In the genomic region with DNA sequence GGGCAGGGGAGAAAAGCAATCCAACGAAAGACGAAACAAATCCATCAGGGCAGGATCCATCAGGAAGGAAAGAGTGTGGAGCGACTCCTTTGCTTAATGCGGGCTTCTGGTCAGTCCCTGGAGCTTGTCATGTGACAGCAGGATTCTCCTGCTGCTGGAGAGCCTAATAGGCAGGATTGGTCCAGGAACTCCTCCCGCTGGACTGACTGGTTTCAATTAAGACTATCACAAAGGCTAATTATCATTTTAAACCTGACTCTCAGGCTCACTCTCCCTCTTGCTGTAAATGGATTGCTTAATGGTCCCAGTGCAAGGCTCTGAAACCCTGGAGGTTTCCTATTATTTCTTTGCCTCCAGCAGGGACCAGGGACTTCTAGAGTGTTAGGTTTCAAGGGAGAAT, we compare ENCODE assay signal across 22 cellular contexts.
"Had no signal": no experiment of that assay in that cellular context is flagged by ENCODE, and none has a peak within 500 bp of the region (broad histone marks: within the 10 kb centered on the region; RNA-seq: fewer than 3 reads in every experiment).

No MANE protein-coding gene starts in this region.

- H3K4me3 Mint-ChIP-seq: activated CD4-positive, alpha-beta T cell treated with anti-CD3 and anti-CD28 coated beads, Interleukin-2, amount 10 ng/mL, durations not matched to agents 7 days and 5 days; central memory CD8-positive, alpha-beta T cell; mesothelial cell of epicardium; natural killer cell treated with Interleukin-12 subunit alpha and Interleukin-12 subunit beta and Interleukin-15 and Interleukin-18, amount 100 ng/mL, for 72 hours; stimulated activated effector memory CD8-positive, alpha-beta T cell treated with anti-CD3 and anti-CD28 coated beads, Interleukin-12 subunit alpha, Interleukin-12 subunit beta, amount 100 ng/mL, for 72 hours had no signal

- H3K36me3 ChIP-seq: colonic mucosa, esophagus squamous epithelium, sigmoid colon, stomach had no signal

- H3K27ac ChIP-seq: colonic mucosa, esophagus squamous epithelium, hepatocyte, sigmoid colon, stomach had no signal

- H3K36me3 Mint-ChIP-seq: mesothelial cell of epicardium; natural killer cell treated with Interleukin-12 subunit alpha and Interleukin-12 subunit beta and Interleukin-15 and Interleukin-18, amount 100 ng/mL, for 72 hours; stimulated activated effector memory CD8-positive, alpha-beta T cell treated with anti-CD3 and anti-CD28 coated beads, Interleukin-12 subunit alpha, Interleukin-12 subunit beta, amount 100 ng/mL, for 72 hours had no signal

- H3K4me3 ChIP-seq: colonic mucosa, esophagus squamous epithelium, hepatocyte, sigmoid colon, stomach had no signal

- H3K4me1 ChIP-seq: colonic mucosa, esophagus squamous epithelium, sigmoid colon, stomach had no signal

- H3K27ac Mint-ChIP-seq: activated CD4-positive, alpha-beta T cell treated with anti-CD3 and anti-CD28 coated beads, Interleukin-2, amount 10 ng/mL, durations not matched to agents 7 days and 5 days; mesothelial cell of epicardium; natural killer cell treated with Interleukin-12 subunit alpha and Interleukin-12 subunit beta and Interleukin-15 and Interleukin-18, amount 100 ng/mL, for 72 hours; stimulated activated effector memory CD8-positive, alpha-beta T cell treated with anti-CD3 and anti-CD28 coated beads, Interleukin-12 subunit alpha, Interleukin-12 subunit beta, amount 100 ng/mL, for 72 hours had no signal

- DNase-seq: activated CD4-positive, alpha-beta T cell treated with anti-CD3 and anti-CD28 coated beads, Interleukin-2, amount 10 ng/mL, durations not matched to agents 7 days and 5 days; activated CD8-positive, alpha-beta memory T cell treated with anti-CD3 and anti-CD28 coated beads, Interleukin-2, amount 50 U/mL, for 4 hours; activated effector memory CD4-positive, alpha-beta T cell treated with Interleukin-2 at 50 U/mL for 16 hours; activated naive CD4-positive, alpha-beta T cell treated with anti-CD3 and anti-CD28 coated beads, Interleukin-2, amount 50 U/mL, for 16 hours; activated T-cell treated with anti-CD3 and anti-CD28 coated beads, Interleukin-2, amount 50 U/mL, for 48 hours; aorta; colonic mucosa; effector CD4-positive, alpha-beta T cell; esophagus squamous epithelium; nucleus accumbens; posterior cingulate gyrus; sigmoid colon; stimulated activated CD4-positive, alpha-beta T cell treated with anti-CD3 and anti-CD28 coated beads, Interleukin-4, amount 100 ng/mL, for 24 hours; stomach; T-helper 9 cell; trophoblast cell had no signal

- H3K27me3 Mint-ChIP-seq: activated CD4-positive, alpha-beta T cell treated with anti-CD3 and anti-CD28 coated beads, Interleukin-2, amount 10 ng/mL, durations not matched to agents 7 days and 5 days; central memory CD8-positive, alpha-beta T cell had no signal

- H3K9me3 Mint-ChIP-seq: mesothelial cell of epicardium had no signal

- H3K4me1 Mint-ChIP-seq: activated CD4-positive, alpha-beta T cell treated with anti-CD3 and anti-CD28 coated beads, Interleukin-2, amount 10 ng/mL, durations not matched to agents 7 days and 5 days; central memory CD8-positive, alpha-beta T cell; stimulated activated effector memory CD8-positive, alpha-beta T cell treated with anti-CD3 and anti-CD28 coated beads, Interleukin-12 subunit alpha, Interleukin-12 subunit beta, amount 100 ng/mL, for 72 hours had no signal

- H3K27me3 ChIP-seq: colonic mucosa, esophagus squamous epithelium, sigmoid colon had no signal

- H3K9me3 ChIP-seq: colonic mucosa, esophagus squamous epithelium, sigmoid colon, stomach had no signal

- ATAC-seq: left lobe of liver; natural killer cell treated with Interleukin-12 subunit alpha and Interleukin-12 subunit beta and Interleukin-15 and Interleukin-18, amount 100 ng/mL, for 72 hours; stimulated activated effector memory CD8-positive, alpha-beta T cell treated with anti-CD3 and anti-CD28 coated beads, Interleukin-12 subunit alpha, Interleukin-12 subunit beta, amount 100 ng/mL, for 72 hours had no signal
